Comparison of ENCODE assay signal across 8 cellular contexts in the genomic region with DNA sequence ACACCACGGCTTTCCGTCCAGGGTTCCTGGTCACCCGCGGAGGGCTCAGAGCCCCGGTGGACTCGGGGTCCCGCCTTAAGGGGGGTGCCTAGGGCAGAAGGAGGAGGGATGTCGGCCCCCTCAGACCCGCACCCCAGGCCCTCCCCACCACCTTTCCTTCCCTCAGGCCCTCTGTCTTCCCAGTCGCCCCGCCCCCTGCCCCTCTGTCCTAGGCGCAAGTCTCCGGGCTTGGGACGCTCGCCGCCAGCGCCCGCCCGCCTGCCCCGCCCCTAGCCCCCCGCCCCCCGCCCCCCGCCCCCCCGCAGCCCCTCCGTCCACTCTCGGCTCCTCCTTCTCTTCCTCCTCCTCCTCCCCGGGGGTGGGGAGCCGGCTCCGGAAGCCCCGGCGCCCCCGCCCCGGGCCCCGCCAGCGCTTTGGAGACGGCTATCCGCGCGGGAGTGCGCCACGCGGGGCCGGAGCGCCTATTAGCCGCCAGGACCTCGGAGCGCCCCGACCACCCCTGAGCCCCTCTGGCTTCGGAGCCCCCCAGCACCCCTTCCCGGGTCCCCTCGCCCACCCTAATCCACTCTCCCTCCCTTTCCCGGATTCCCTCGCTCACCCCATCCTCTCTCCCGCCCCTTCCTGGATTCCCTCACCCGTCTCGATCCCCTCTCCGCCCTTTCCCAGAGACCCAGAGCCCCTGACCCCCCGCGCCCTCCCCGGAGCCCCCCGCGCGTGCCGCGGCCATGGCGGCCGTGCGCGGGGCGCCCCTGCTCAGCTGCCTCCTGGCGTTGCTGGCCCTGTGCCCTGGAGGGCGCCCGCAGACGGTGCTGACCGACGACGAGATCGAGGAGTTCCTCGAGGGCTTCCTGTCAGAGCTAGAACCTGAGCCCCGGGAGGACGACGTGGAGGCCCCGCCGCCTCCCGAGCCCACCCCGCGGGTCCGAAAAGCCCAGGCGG. TPM values are rescaled to one million over a fixed set of nuclear protein-coding genes. Genes with fewer than 3 reads are reported as not detected.
A peak's percentile ranks its signal among the peaks of the same experiment; 100 is the strongest.
DNase-seq lines count a peak whose midpoint lies in the region; ATAC-seq and TF ChIP-seq lines count a peak whose summit lies in the region.

TSS of gene AEBP1 (plus strand) at position 405 of the 939 bp plus-strand sequence. CDS start at position 726, 321 bp downstream.

- H3K36me3 Mint-ChIP-seq in CD14-positive monocyte, result no peaks in the 10 kb centered on the region
- peaks cover 4 to 9% of the 10 kb centered on the region in 2 donors for H3K36me3 Mint-ChIP-seq in stimulated activated naive B cell treated with anti-CD40 and anti-IgM and Interleukin-4, amounts not matched to agents 10 μg/mL and 1 μg/mL and 100 μg/mL, for 72 hours

- BruUV-seq in PC-9 (replicated peaks; lab: Mats Ljungman, UMichigan), result no TSS peak

- in situ Hi-C loops in brain microvascular endothelial cell (cut with HindIII; ENCODE audit: low pct_ligation_motif_present, low sequenced_read_pairs), result no loop called here

- H3K27me3 Mint-ChIP-seq in CD14-positive monocyte (ENCODE audit: low read depth in 3 of 3), result peaks cover 37 to 47% (median 38%) of the 10 kb centered on the region in 3 donors
- H3K27me3 Mint-ChIP-seq in stimulated activated naive B cell treated with anti-CD40 and anti-IgM and Interleukin-4, amounts not matched to agents 10 μg/mL and 1 μg/mL and 100 μg/mL, for 72 hours, result no peaks in the 10 kb centered on the region

- peak within 1 kb of the TSS; percentile 16 to 70 for H3K4me3 Mint-ChIP-seq in CD14-positive monocyte
- H3K4me3 Mint-ChIP-seq in stimulated activated naive B cell treated with anti-CD40 and anti-IgM and Interleukin-4, amounts not matched to agents 10 μg/mL and 1 μg/mL and 100 μg/mL, for 72 hours, result peak within 1 kb of the TSS; percentile 72

- CTCF ChIA-PET in PC-9 (lab: Charles Lee), result no interaction called here

- H3K9me3 Mint-ChIP-seq in CD14-positive monocyte, result peaks cover 0 to 8% (median 0%) of the 10 kb centered on the region in 7 donors
- no peaks in the 10 kb centered on the region for H3K9me3 Mint-ChIP-seq in stimulated activated naive B cell treated with anti-CD40 and anti-IgM and Interleukin-4, amounts not matched to agents 10 μg/mL and 1 μg/mL and 100 μg/mL, for 72 hours

- H3K27me3 ChIP-seq in brain microvascular endothelial cell (replicated peaks), result no peaks in the 10 kb centered on the region
- H3K27me3 ChIP-seq in kidney epithelial cell (ENCODE audit: control insufficient read depth, insufficient read depth, low read length), result no peaks in the 10 kb centered on the region
- no peaks in the 10 kb centered on the region for H3K27me3 ChIP-seq in PC-9 (ENCODE audit: insufficient read depth, low read depth)

- H4K20me1 ChIP-seq in PC-9 (ENCODE audit: insufficient read depth), result no peaks in the 10 kb centered on the region

- intact Hi-C loops in CD14-positive monocyte (cut with micrococcal nuclease) (no loop called here), PC-9 (cut with micrococcal nuclease; ENCODE audit: unreplicated experiment) (no loop called here)

- H3F3A ChIP-seq in PC-9 (ENCODE audit: insufficient read depth, low read depth), result peaks cover 5% of the 10 kb centered on the region; the same call in 1 of the 2 replicates

- POLR2A ChIA-PET in PC-9 (lab: Charles Lee; ENCODE audit: unreplicated experiment), result no interaction called here

- H3K27ac ChIP-seq in brain microvascular endothelial cell (no peak within 1 kb of the TSS), PC-9 (no peak within 1 kb of the TSS)

- no peak within 1 kb of the TSS for H3K4me2 ChIP-seq in PC-9

- peaks cover 3% of the 10 kb centered on the region for H3K36me3 ChIP-seq in brain microvascular endothelial cell (replicated peaks)
- H3K36me3 ChIP-seq in kidney epithelial cell (ENCODE audit: control insufficient read depth, insufficient read depth, low read length), result peaks cover 4% of the 10 kb centered on the region
- no peaks in the 10 kb centered on the region for H3K36me3 ChIP-seq in PC-9 (ENCODE audit: low read depth)

- DNase-seq in CD14-positive monocyte (ENCODE audit: low spot score) (peak; percentile 8), NCI-H69 (lab: John Stamatoyannopoulos, UW) (peak; percentile 86), brain microvascular endothelial cell (no peak), kidney epithelial cell (ENCODE audit: low read depth) (no peak), superior temporal gyrus (ENCODE audit: extremely low spot score) (no peak), PC-9 (no peak)
- peak; percentile 39 for DNase-seq in stimulated activated naive B cell treated with anti-CD40 and anti-IgM and Interleukin-4, amounts not matched to agents 10 μg/mL and 1 μg/mL and 100 μg/mL, for 72 hours

- peaks cover 3% of the 10 kb centered on the region for H3K4me1 Mint-ChIP-seq in CD14-positive monocyte
- H3K4me1 Mint-ChIP-seq in stimulated activated naive B cell treated with anti-CD40 and anti-IgM and Interleukin-4, amounts not matched to agents 10 μg/mL and 1 μg/mL and 100 μg/mL, for 72 hours, result peaks cover 44 to 58% of the 10 kb centered on the region in 2 donors

- TF ChIP-seq CTCF in CD14-positive monocyte (IDR thresholded peaks at IDR 0.05), result no peak
- TF ChIP-seq CTCF in brain microvascular endothelial cell (IDR thresholded peaks at IDR 0.05; ENCODE audit: low read depth, low read length, missing control alignments), result no peak
- no peak for TF ChIP-seq CTCF in kidney epithelial cell (IDR thresholded peaks at IDR 0.05; ENCODE audit: insufficient read depth, low read length, poor library complexity, severe bottlenecking)
- no peak for TF ChIP-seq CTCF in PC-9 (conservative IDR thresholded peaks at IDR 0.05)

- H3K4me1 ChIP-seq in PC-9 (replicated peaks; ENCODE audit: insufficient read depth), result 0 out of 2 replicates have a peak, but pooled peaks cover 7% of the 10 kb centered on the region

- no peaks in the 10 kb centered on the region for H3K9me3 ChIP-seq in PC-9 (ENCODE audit: insufficient read depth, low read depth)

- ATAC-seq in stimulated activated naive B cell treated with anti-CD40 and anti-IgM and Interleukin-4, amounts not matched to agents 10 μg/mL and 1 μg/mL and 100 μg/mL, for 72 hours (replicated peaks), result peak; percentile 64 to 74
- no peak for ATAC-seq in GM21367 (IDR thresholded peaks at IDR 0.05; ENCODE audit: unreplicated experiment)

- no peak within 1 kb of the TSS for H2AFZ ChIP-seq in PC-9

- H3K4me3 ChIP-seq in brain microvascular endothelial cell (ENCODE audit: low read depth, low read length), result peak within 1 kb of the TSS; percentile 75
- peak within 1 kb of the TSS; percentile 62 for H3K4me3 ChIP-seq in kidney epithelial cell (ENCODE audit: low read depth, low read length)
- no peak within 1 kb of the TSS for H3K4me3 ChIP-seq in PC-9

- no peaks in the 10 kb centered on the region for H3K9me2 ChIP-seq in PC-9 (ENCODE audit: insufficient read depth)

- peak within 1 kb of the TSS in 2 of 7 donors; percentile 30 to 50 for H3K27ac Mint-ChIP-seq in CD14-positive monocyte
- peak within 1 kb of the TSS; percentile 67 for H3K27ac Mint-ChIP-seq in stimulated activated naive B cell treated with anti-CD40 and anti-IgM and Interleukin-4, amounts not matched to agents 10 μg/mL and 1 μg/mL and 100 μg/mL, for 72 hours

- no peaks in the 10 kb centered on the region for H3K79me2 ChIP-seq in PC-9 (ENCODE audit: low read depth)

RNA-seq across cellular contexts. Expression of gene AEBP1, which starts in this region (rescaled TPM):
- not detected for polyA plus RNA-seq in CD14-positive monocyte
- 81.1 and 82.8 TPM in 2 replicates for total RNA-seq in kidney epithelial cell
- total RNA-seq in PC-9 (2021), result 0.33 and 0.98 TPM in 2 replicates

Comparison
In these comparisons a context has a peak if more than half of its experiments do, and no peak if none do; other contexts are left out.
1. RNA of gene AEBP1 (total RNA-seq): 81.1 to 82.8 TPM in kidney epithelial cell; 0.33 to 0.98 TPM in PC-9; every median in the first group is over 10 times any median in the second.
2. Peak in DNase-seq in CD14-positive monocyte; RNA of the gene not detected or under 1 TPM.
3. DNase-seq: peak in NCI-H69 (single experiment) and stimulated activated naive B cell treated with anti-CD40 and anti-IgM and Interleukin-4, amounts not matched to agents 10 μg/mL and 1 μg/mL and 100 μg/mL, for 72 hours (single experiment); none in brain microvascular endothelial cell (single experiment), kidney epithelial cell (single experiment), superior temporal gyrus (single experiment) and PC-9 (0 of 2).